Comparison of ENCODE assay signal across 14 cellular contexts in the genomic region with DNA sequence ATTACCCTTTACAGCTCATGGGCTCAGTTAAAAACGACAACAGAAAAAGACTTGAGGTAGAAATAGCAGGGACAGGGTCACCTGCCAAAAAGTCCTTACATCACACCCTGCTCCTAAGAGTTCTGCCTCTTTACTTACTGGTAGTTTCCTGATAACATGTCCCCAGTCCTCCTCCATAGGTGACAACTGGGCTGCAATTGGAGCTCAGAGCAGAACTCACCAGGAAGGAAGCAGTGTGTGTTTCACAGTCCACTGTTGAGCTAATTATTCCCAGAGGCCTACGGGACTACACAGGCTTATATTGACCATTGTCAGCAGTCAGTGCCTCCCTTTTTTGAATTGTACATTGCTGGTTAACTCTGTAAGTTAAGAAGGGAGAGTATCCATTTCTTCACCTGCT.
"Had no signal": no experiment of that assay in that cellular context is flagged by ENCODE, and none has a peak within 500 bp of the region (broad histone marks: within the 10 kb centered on the region; RNA-seq: fewer than 3 reads in every experiment).

No MANE protein-coding gene starts in this region.

- H3K27ac ChIP-seq: foreskin keratinocyte, VCaP had no signal

- ATAC-seq: activated T-cell treated with anti-CD3 and anti-CD28 coated beads, Interleukin-2, amount 50 U/mL, for 72 hours; foreskin keratinocyte; natural killer cell treated with Interleukin-12 subunit alpha and Interleukin-12 subunit beta and Interleukin-15 and Interleukin-18, amount 100 ng/mL, for 72 hours; stimulated activated naive CD8-positive, alpha-beta T cell treated with anti-CD3 and anti-CD28 coated beads, Interleukin-15, Interleukin-2, amounts not matched to agents 100 U/mL and 50 U/mL, for 24 hours; T-helper 17 cell had no signal

- DNase-seq: activated CD4-positive, alpha-beta T cell treated with anti-CD3 and anti-CD28 coated beads, Interleukin-2, amount 50 U/mL, for 1 hour; activated CD4-positive, CD25-positive, alpha-beta regulatory T cell treated with anti-CD3 and anti-CD28 coated beads, Interleukin-2, amount 50 U/mL, for 72 hours; activated effector memory CD4-positive, alpha-beta T cell treated with anti-CD3 and anti-CD28 coated beads, Interleukin-2, amount 50 U/mL, for 16 hours; activated naive CD4-positive, alpha-beta T cell treated with anti-CD3 and anti-CD28 coated beads, Interleukin-2, amount 50 U/mL, for 16 hours; activated T-cell treated with anti-CD3 and anti-CD28 coated beads, Interleukin-2, amount 50 U/mL, for 72 hours; aorta; foreskin keratinocyte; glutamatergic neuron; nucleus accumbens; retina; stimulated activated naive CD8-positive, alpha-beta T cell treated with anti-CD3 and anti-CD28 coated beads, Interleukin-15, Interleukin-2, amounts not matched to agents 100 U/mL and 50 U/mL, for 24 hours; T-helper 17 cell had no signal

- H3K27me3 ChIP-seq: foreskin keratinocyte had no signal
